17 cellular contexts compared by ENCODE assay signal in the genomic region with DNA sequence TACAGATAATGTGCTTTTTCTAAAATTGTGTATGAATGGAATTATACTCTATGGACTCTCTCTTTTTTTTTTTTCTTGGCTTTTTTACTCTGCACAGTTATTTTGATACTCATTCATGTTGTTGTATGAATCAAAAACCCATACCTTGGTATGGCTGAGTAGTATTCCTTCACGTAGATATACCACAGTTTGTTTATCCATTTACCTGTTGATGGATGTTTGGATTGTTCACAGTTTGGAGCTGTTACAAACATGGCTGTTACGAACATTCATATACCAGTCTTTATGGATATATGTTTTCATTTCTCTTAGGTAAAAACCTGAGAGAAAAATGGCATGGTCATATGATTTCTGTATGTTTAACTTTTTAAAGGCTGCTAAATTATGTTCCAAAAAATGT. TPM values are rescaled to one million over a fixed set of nuclear protein-coding genes. Genes with fewer than 3 reads are reported as not detected.
DNase-seq lines count a peak whose midpoint lies in the region; ATAC-seq and TF ChIP-seq lines count a peak whose summit lies in the region.
"Had no signal": no experiment of that assay in that cellular context is flagged by ENCODE, and none has a peak within 500 bp of the region (broad histone marks: within the 10 kb centered on the region; RNA-seq: fewer than 3 reads in every experiment).

No MANE protein-coding gene starts in this region.

- DNase-seq in GM23248 (no peak), SJCRH30 (no peak), epithelial cell of prostate (ENCODE audit: low read depth, low spot score) (no peak), NCI-H1694 treated with DMSO at 0.1 percent for 48 hours (lab: John Stamatoyannopoulos, UW) (no peak)
- DNase-seq in activated CD4-positive, alpha-beta memory T cell treated with anti-CD3 and anti-CD28 coated beads, Interleukin-2, amount 10 ng/mL, durations not matched to agents 7 days and 5 days = no peak
- DNase-seq: BE2C; C1 segment of cervical spinal cord; CD4-positive, CD25-positive, alpha-beta regulatory T cell; CD8-positive, alpha-beta memory T cell; COR-L47; DMS 273 treated with DMSO at 0.1 percent for 48 hours; DND-41 had no signal

- H3K4me3 Mint-ChIP-seq in activated CD4-positive, alpha-beta memory T cell treated with anti-CD3 and anti-CD28 coated beads, Interleukin-2, amount 10 ng/mL, durations not matched to agents 7 days and 5 days = no peak overlapping the region
- H3K4me3 Mint-ChIP-seq: CD4-positive, CD25-positive, alpha-beta regulatory T cell; CD8-positive, alpha-beta memory T cell had no signal

- no peaks in the 10 kb centered on the region for H3K4me1 Mint-ChIP-seq in activated CD4-positive, alpha-beta memory T cell treated with anti-CD3 and anti-CD28 coated beads, Interleukin-2, amount 10 ng/mL, durations not matched to agents 7 days and 5 days

- H4K20me1 ChIP-seq in GM23248 (ENCODE audit: insufficient read depth) = no peaks in the 10 kb centered on the region

- no peak for TF ChIP-seq CTCF in 22Rv1 (IDR thresholded peaks at IDR 0.05)

- H3K9me3 ChIP-seq in GM23248 (ENCODE audit: low read depth) (no peaks in the 10 kb centered on the region), SJCRH30 (replicated peaks) (no peaks in the 10 kb centered on the region)
- H3K9me3 ChIP-seq: BE2C, HAP-1 had no signal

- peaks cover 6% of the 10 kb centered on the region for H3K36me3 Mint-ChIP-seq in activated CD4-positive, alpha-beta memory T cell treated with anti-CD3 and anti-CD28 coated beads, Interleukin-2, amount 10 ng/mL, durations not matched to agents 7 days and 5 days (ENCODE audit: low read depth)

- no peaks in the 10 kb centered on the region for H3K79me2 ChIP-seq in GM23248 (ENCODE audit: insufficient read depth)

- no peak overlapping the region for H3K4me2 ChIP-seq in GM23248 (ENCODE audit: unreplicated experiment)

- H3K9ac ChIP-seq in GM23248 = no peak overlapping the region

- H3K4me3 ChIP-seq in GM23248 (no peak overlapping the region), SJCRH30 (no peak overlapping the region)
- H3K4me3 ChIP-seq: GM12878, HAP-1 had no signal

- no peaks in the 10 kb centered on the region for H3K9me3 Mint-ChIP-seq in activated CD4-positive, alpha-beta memory T cell treated with anti-CD3 and anti-CD28 coated beads, Interleukin-2, amount 10 ng/mL, durations not matched to agents 7 days and 5 days

- CTCF ChIA-PET in activated CD4-positive, alpha-beta memory T cell treated with anti-CD3 and anti-CD28 coated beads, Interleukin-2, amount 10 ng/mL, durations not matched to agents 7 days and 5 days (lab: Charles Lee) = no interaction called here

- in situ Hi-C loops in GM23248 (cut with MboI) = no loop called here

- peaks cover 29% of the 10 kb centered on the region for H3F3A ChIP-seq in GM23248 (ENCODE audit: insufficient read depth)

- H3K27ac ChIP-seq in 22Rv1 (peak overlapping the region; percentile 52), GM23248 (peak overlapping the region; percentile 22; the same call in 1 of the 2 replicates), SJCRH30 (peak overlapping the region; percentile 73), epithelial cell of prostate (peak overlapping the region; percentile 19)
- H3K27ac ChIP-seq: HL-60 had no signal

- 83% methylated on average over 2 of the region's 2 CpGs for WGBS in GM23248 (ENCODE audit: low coverage in 1 of 2, low lambda C conversion rate in 2 of 2, missing lambda C conversion rate in 2 of 2), 2 experiments

- H3K9me2 ChIP-seq in GM23248 (ENCODE audit: insufficient read depth) = no peaks in the 10 kb centered on the region

- no peak overlapping the region for H3K27ac Mint-ChIP-seq in activated CD4-positive, alpha-beta memory T cell treated with anti-CD3 and anti-CD28 coated beads, Interleukin-2, amount 10 ng/mL, durations not matched to agents 7 days and 5 days
- H3K27ac Mint-ChIP-seq: CD8-positive, alpha-beta memory T cell had no signal

- H2AFZ ChIP-seq in GM23248 = no peak overlapping the region

- H3K27me3 ChIP-seq in GM23248 (replicated peaks; ENCODE audit: insufficient read depth) (no peaks in the 10 kb centered on the region), SJCRH30 (no peaks in the 10 kb centered on the region)
- H3K27me3 ChIP-seq: BE2C had no signal

- POLR2A ChIA-PET in activated CD4-positive, alpha-beta memory T cell treated with anti-CD3 and anti-CD28 coated beads, Interleukin-2, amount 10 ng/mL, durations not matched to agents 7 days and 5 days (lab: Charles Lee) = no interaction called here

- H3K36me3 ChIP-seq in GM23248 (ENCODE audit: low read depth) = peaks cover 4% of the 10 kb centered on the region; the same call in 1 of the 2 replicates
- peaks cover 4% of the 10 kb centered on the region for H3K36me3 ChIP-seq in SJCRH30
- H3K36me3 ChIP-seq: BE2C, HAP-1 had no signal

- no peak for ATAC-seq in HG03196 (IDR thresholded peaks at IDR 0.05; ENCODE audit: unreplicated experiment)

- H3K4me1 ChIP-seq in GM23248 (ENCODE audit: insufficient read depth) = peaks cover 27% of the 10 kb centered on the region
- peaks cover 14% of the 10 kb centered on the region for H3K4me1 ChIP-seq in SJCRH30
- H3K4me1 ChIP-seq: BE2C had no signal

- no peaks in the 10 kb centered on the region for H3K27me3 Mint-ChIP-seq in activated CD4-positive, alpha-beta memory T cell treated with anti-CD3 and anti-CD28 coated beads, Interleukin-2, amount 10 ng/mL, durations not matched to agents 7 days and 5 days
- H3K27me3 Mint-ChIP-seq: CD4-positive, CD25-positive, alpha-beta regulatory T cell; CD8-positive, alpha-beta memory T cell had no signal

RNA-seq across cellular contexts. Expression of gene TMTC3, which starts 43.2 kb away (rescaled TPM):
- 59.1 and 96.9 TPM in 2 replicates for total RNA-seq in GM23248 (2014; rRNA removed; shearing (Covaris generic))
- polyA plus RNA-seq in GM23248 (2016; fragmentation: Nextera tagmentation; extraction: Ambion mirVana) = 32.4 and 35.7 TPM in 2 replicates
- 44.7 and 52.7 TPM in 2 replicates for total RNA-seq in SJCRH30 (2014; rRNA removed; shearing (Covaris generic))
- 1 to 10 TPM; 5.9 to 6.7 TPM for total RNA-seq in activated CD4-positive, alpha-beta memory T cell treated with anti-CD3 and anti-CD28 coated beads, Interleukin-2, amount 10 ng/mL, durations not matched to agents 7 days and 5 days

RNA-seq across cellular contexts. Expression of gene CEP290, which starts 43.4 kb away (rescaled TPM):
- total RNA-seq in GM23248 (2014; rRNA removed; shearing (Covaris generic)) = 6.4 and 18.6 TPM in 2 replicates
- polyA plus RNA-seq in GM23248 (2016; fragmentation: Nextera tagmentation; extraction: Ambion mirVana) = 12.8 and 14.2 TPM in 2 replicates
- total RNA-seq in SJCRH30 (2014; rRNA removed; shearing (Covaris generic)) = 12.4 and 17.5 TPM in 2 replicates
- total RNA-seq in activated CD4-positive, alpha-beta memory T cell treated with anti-CD3 and anti-CD28 coated beads, Interleukin-2, amount 10 ng/mL, durations not matched to agents 7 days and 5 days = 10 to 100 TPM; 11.5 to 12.0 TPM

Comparison
In these comparisons a context has a peak if more than half of its experiments do, and no peak if none do; other contexts are left out.
1. H3K27ac ChIP-seq: peak in every context shown above with its lines; median percentile 73 in SJCRH30; 52 in 22Rv1; 22 in GM23248; 19 in epithelial cell of prostate.